9 cellular contexts compared by ENCODE assay signal in genomic region chr22:17119481-17120202, GRCh38. TPM values are rescaled to one million over a fixed set of nuclear protein-coding genes. Genes with fewer than 3 reads are reported as not detected.
DNase-seq lines count a peak whose midpoint lies in the region; ATAC-seq and TF ChIP-seq lines count a peak whose summit lies in the region.
"Had no signal": no experiment of that assay in that cellular context is flagged by ENCODE, and none has a peak within 500 bp of the region (broad histone marks: within the 10 kb centered on the region; RNA-seq: fewer than 3 reads in every experiment).

No MANE protein-coding gene starts in this region.

- ATAC-seq in left colon (peak; percentile 69), HG02840 (IDR thresholded peaks at IDR 0.05; ENCODE audit: low FRiP score, unreplicated experiment) (no peak)

- DNase-seq in GM12864 (ENCODE audit: low read depth) (no peak), left colon (peak in 1 of 2 donors; percentile 58), glomerular visceral epithelial cell (ENCODE audit: extremely low spot score) (no peak), mucosa of gallbladder (ENCODE audit: low spot score) (no peak)
- DNase-seq in activated T-helper 2 cell treated with anti-CD3 and anti-CD28 coated beads, Interferon-gamma antibody, Interleukin-2, Interleukin-4, amounts not matched to agents 10 μg/mL and 5 μg/mL and 100 μg/mL, durations not matched to agents 14 hours and 24 hours and 36 hours (ENCODE audit: low spot score), result no peak

- no peak overlapping the region for H3K4me3 Mint-ChIP-seq in activated T-helper 2 cell treated with anti-CD3 and anti-CD28 coated beads, Interferon-gamma antibody, Interleukin-2, Interleukin-4, amounts not matched to agents 10 μg/mL and 5 μg/mL and 100 μg/mL, durations not matched to agents 14 hours and 24 hours and 36 hours (ENCODE audit: low read depth)

- H3K4me3 ChIP-seq in GM12864 (ENCODE audit: low read depth, low read length), result no peak overlapping the region

- H3K4me1 Mint-ChIP-seq in activated T-helper 2 cell treated with anti-CD3 and anti-CD28 coated beads, Interferon-gamma antibody, Interleukin-2, Interleukin-4, amounts not matched to agents 10 μg/mL and 5 μg/mL and 100 μg/mL, durations not matched to agents 14 hours and 24 hours and 36 hours (ENCODE audit: low read depth), result peaks cover 41% of the 10 kb centered on the region

- H3K9me3 Mint-ChIP-seq in activated T-helper 2 cell treated with anti-CD3 and anti-CD28 coated beads, Interferon-gamma antibody, Interleukin-2, Interleukin-4, amounts not matched to agents 10 μg/mL and 5 μg/mL and 100 μg/mL, durations not matched to agents 14 hours and 24 hours and 36 hours, result no peaks in the 10 kb centered on the region

- peaks cover 4% of the 10 kb centered on the region for H3K36me3 Mint-ChIP-seq in activated T-helper 2 cell treated with anti-CD3 and anti-CD28 coated beads, Interferon-gamma antibody, Interleukin-2, Interleukin-4, amounts not matched to agents 10 μg/mL and 5 μg/mL and 100 μg/mL, durations not matched to agents 14 hours and 24 hours and 36 hours (ENCODE audit: low read depth)

- TF ChIP-seq CTCF in 22Rv1 (IDR thresholded peaks at IDR 0.05) (peak; percentile 59), GM12864 (IDR thresholded peaks at IDR 0.05; ENCODE audit: low read depth, low read length, missing control alignments) (peak; percentile 43)

- H3K27ac Mint-ChIP-seq in activated T-helper 2 cell treated with anti-CD3 and anti-CD28 coated beads, Interferon-gamma antibody, Interleukin-2, Interleukin-4, amounts not matched to agents 10 μg/mL and 5 μg/mL and 100 μg/mL, durations not matched to agents 14 hours and 24 hours and 36 hours, result no peak overlapping the region

- intact Hi-C loops in left colon (cut with DNase I, micrococcal nuclease), result no loop called here
- intact Hi-C loops in activated T-helper 2 cell treated with anti-CD3 and anti-CD28 coated beads, Interferon-gamma antibody, Interleukin-2, Interleukin-4, amounts not matched to agents 10 μg/mL and 5 μg/mL and 100 μg/mL, durations not matched to agents 14 hours and 24 hours and 36 hours (cut with micrococcal nuclease), result loop anchor here (5.0 kb wide), 1 partner anchor 38 kb away; the partner anchor contains the start of gene HDHD5

- H3K27me3 Mint-ChIP-seq in activated T-helper 2 cell treated with anti-CD3 and anti-CD28 coated beads, Interferon-gamma antibody, Interleukin-2, Interleukin-4, amounts not matched to agents 10 μg/mL and 5 μg/mL and 100 μg/mL, durations not matched to agents 14 hours and 24 hours and 36 hours (ENCODE audit: low read depth), result peaks cover 32% of the 10 kb centered on the region

- no peak overlapping the region for H3K27ac ChIP-seq in 22Rv1
- H3K27ac ChIP-seq in angular gyrus (ENCODE audit: low read depth, low read length), result peak overlapping the region; percentile 40
- H3K27ac ChIP-seq: left lung had no signal

RNA-seq across cellular contexts. Expression of gene TMEM121B, which starts 1.5 kb away (rescaled TPM):
- total RNA-seq in left colon (under 1 TPM; 0.15 to 0.42 TPM), mucosa of gallbladder (1.7 TPM)
- total RNA-seq in activated T-helper 2 cell treated with anti-CD3 and anti-CD28 coated beads, Interferon-gamma antibody, Interleukin-2, Interleukin-4, amounts not matched to agents 10 μg/mL and 5 μg/mL and 100 μg/mL, durations not matched to agents 14 hours and 24 hours and 36 hours, result 0.05 and 0.09 TPM in 2 replicates

RNA-seq across cellular contexts. Expression of gene IL17RA, which starts 34.8 kb away (rescaled TPM):
- total RNA-seq in left colon, result 10 to 100 TPM; 15.7 to 18.5 TPM
- 27.2 TPM for total RNA-seq in mucosa of gallbladder
- 16.8 and 17.6 TPM in 2 replicates for total RNA-seq in activated T-helper 2 cell treated with anti-CD3 and anti-CD28 coated beads, Interferon-gamma antibody, Interleukin-2, Interleukin-4, amounts not matched to agents 10 μg/mL and 5 μg/mL and 100 μg/mL, durations not matched to agents 14 hours and 24 hours and 36 hours

RNA-seq across cellular contexts. Expression of gene HDHD5, which starts 39.4 kb away (rescaled TPM):
- total RNA-seq in left colon (10 to 100 TPM; 29.0 to 41.8 TPM), mucosa of gallbladder (31.7 TPM)
- 44.3 and 44.8 TPM in 2 replicates for total RNA-seq in activated T-helper 2 cell treated with anti-CD3 and anti-CD28 coated beads, Interferon-gamma antibody, Interleukin-2, Interleukin-4, amounts not matched to agents 10 μg/mL and 5 μg/mL and 100 μg/mL, durations not matched to agents 14 hours and 24 hours and 36 hours
